In the genomic region with DNA sequence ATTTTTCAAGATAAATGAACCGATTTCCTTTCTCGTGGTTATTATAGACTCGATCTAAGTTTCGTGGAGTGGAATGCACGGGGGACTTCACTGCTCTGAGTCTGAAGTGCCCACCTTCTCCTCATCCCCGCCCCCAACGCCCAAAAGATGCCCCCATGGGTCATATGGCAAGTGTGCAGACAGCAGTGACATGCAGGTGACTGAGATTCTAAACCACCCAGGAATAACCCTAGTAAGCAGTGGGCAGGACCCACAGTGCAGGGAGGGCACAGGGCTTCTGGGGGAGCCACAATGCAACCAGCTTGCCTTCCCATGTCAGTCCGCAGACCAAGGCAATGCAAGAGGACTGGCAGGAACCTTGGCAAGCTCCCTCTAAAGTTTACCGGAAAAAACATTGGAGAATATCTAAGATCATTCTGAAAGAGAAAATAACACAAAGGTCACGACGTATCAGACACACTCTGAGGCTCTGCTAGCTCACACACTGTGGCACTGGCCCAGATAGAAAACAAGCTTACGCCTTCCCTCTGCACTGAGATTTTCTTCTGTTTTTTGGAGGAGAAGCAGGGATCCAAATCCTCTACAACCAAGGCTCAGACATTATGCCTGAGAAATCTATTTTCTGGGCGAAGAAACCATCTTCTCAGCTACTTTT, we compare ENCODE assay signal across 1 cellular context.
TF ChIP-seq lines count a peak whose summit lies in the region.

No MANE protein-coding gene starts in this region.

TF ChIP-seq in HepG2, 621 proteins besides CTCF, POLR2A, EP300 and RAD21:
- TF ChIP-seq ARNT (IDR thresholded peaks at IDR 0.05) (no peak), ZNF34 (CRISPR knock-in tag; IDR thresholded peaks at IDR 0.05; ENCODE audit: borderline replicate concordance) (no peak), ZNF747 (CRISPR knock-in tag; IDR thresholded peaks at IDR 0.05; ENCODE audit: borderline replicate concordance) (no peak), ZNF615 (CRISPR knock-in tag; IDR thresholded peaks at IDR 0.05; ENCODE audit: borderline replicate concordance) (no peak), MIER2 (CRISPR knock-in tag; IDR thresholded peaks at IDR 0.05) (no peak), FOXP1 (IDR thresholded peaks at IDR 0.05) (no peak), FOXP1 (CRISPR knock-in tag; IDR thresholded peaks at IDR 0.05) (no peak)
